15 cellular contexts compared by ENCODE assay signal in the genomic region with DNA sequence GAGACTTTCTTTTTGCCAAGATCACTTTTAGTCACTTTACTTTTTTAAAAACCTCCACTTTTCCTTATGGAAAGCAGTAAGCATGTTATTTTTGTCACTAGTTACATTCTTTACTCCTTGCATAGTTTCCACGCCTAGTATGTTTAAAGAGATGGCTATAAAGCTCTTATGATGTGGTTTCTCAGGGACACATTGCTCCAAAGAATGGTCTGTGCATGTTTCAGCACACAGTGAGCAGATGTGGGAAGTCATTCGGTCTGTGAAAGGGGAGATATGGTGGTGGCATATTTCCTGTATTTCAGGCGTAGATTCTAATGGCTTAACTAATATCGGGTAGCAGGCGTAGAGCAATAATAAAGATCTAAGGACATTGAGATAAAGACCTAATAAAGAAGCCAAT.
DNase-seq lines count a peak whose midpoint lies in the region; ATAC-seq and TF ChIP-seq lines count a peak whose summit lies in the region.
"Had no signal": no experiment of that assay in that cellular context is flagged by ENCODE, and none has a peak within 500 bp of the region (broad histone marks: within the 10 kb centered on the region; RNA-seq: fewer than 3 reads in every experiment).

No MANE protein-coding gene starts in this region.

- H3K4me2 ChIP-seq in SK-N-SH (no peak overlapping the region), fibroblast of lung (ENCODE audit: extremely low read depth, insufficient read depth, low read length) (no peak overlapping the region)

- H3K27ac ChIP-seq in SK-N-SH (ENCODE audit: low read depth in 2 of 2, low read length in 1 of 2): no peak overlapping the region
- no peak overlapping the region for H3K27ac ChIP-seq in fibroblast of lung (ENCODE audit: insufficient read depth, low read length)
- no peak overlapping the region for H3K27ac ChIP-seq in WERI-Rb-1
- H3K27ac ChIP-seq: 22Rv1, HL-60 had no signal

- H3F3A ChIP-seq in SK-N-SH (replicated peaks; ENCODE audit: insufficient read depth): peaks cover 2% of the 10 kb centered on the region

- ATAC-seq in SK-N-SH treated with all-trans-retinoic acid at 6 μM for 48 hours (no peak), HG02623 (IDR thresholded peaks at IDR 0.05; ENCODE audit: unreplicated experiment) (no peak)
- ATAC-seq: CD8-positive, alpha-beta T cell; GM12878 had no signal

- H3K36me3 ChIP-seq in SK-N-SH (replicated peaks in 1 of 2; ENCODE audit: control insufficient read depth in 1 of 2, insufficient read depth in 2 of 2, low read length in 1 of 2) (no peaks in the 10 kb centered on the region), fibroblast of lung (ENCODE audit: control insufficient read depth, insufficient read depth, low read length) (no peaks in the 10 kb centered on the region), WERI-Rb-1 (no peaks in the 10 kb centered on the region), MG63 (no peaks in the 10 kb centered on the region)

- CTCF ChIA-PET in SK-N-SH (lab: Yijun Ruan, JAX): no interaction called here

- H3K79me2 ChIP-seq in SK-N-SH (ENCODE audit: insufficient read depth) (no peaks in the 10 kb centered on the region), fibroblast of lung (ENCODE audit: control insufficient read depth, insufficient read depth, low read length) (no peaks in the 10 kb centered on the region)

- TF ChIP-seq RAD21 in SK-N-SH (IDR thresholded peaks at IDR 0.05; ENCODE audit: low read length): no peak

- no peak for TF ChIP-seq EP300 in SK-N-SH (IDR thresholded peaks at IDR 0.05; ENCODE audit: borderline replicate concordance in 1 of 2, low read depth in 1 of 2, low read length in 1 of 2)

- no peaks in the 10 kb centered on the region for H3K27me3 ChIP-seq in SK-N-SH (ENCODE audit: insufficient read depth)
- no peaks in the 10 kb centered on the region for H3K27me3 ChIP-seq in fibroblast of lung (ENCODE audit: control insufficient read depth, insufficient read depth, low read length)
- no peaks in the 10 kb centered on the region for H3K27me3 ChIP-seq in WERI-Rb-1 (ENCODE audit: insufficient read depth, low read depth, severe bottlenecking)
- H3K27me3 ChIP-seq in MG63: no peaks in the 10 kb centered on the region

- POLR2A ChIA-PET in SK-N-SH (lab: Yijun Ruan, JAX): no interaction called here

- no peaks in the 10 kb centered on the region; the same call in 1 of the 2 replicates for H3K9me2 ChIP-seq in SK-N-SH

- H2AFZ ChIP-seq in SK-N-SH (ENCODE audit: low read depth) (peak overlapping the region; percentile 71; the same call in 1 of the 2 replicates), fibroblast of lung (ENCODE audit: low read length) (peak overlapping the region; percentile 24)

- H3K9me3 ChIP-seq in SK-N-SH (no peaks in the 10 kb centered on the region), fibroblast of lung (ENCODE audit: control insufficient read depth, insufficient read depth, low read depth, low read length) (no peaks in the 10 kb centered on the region), WERI-Rb-1 (ENCODE audit: severe bottlenecking) (no peaks in the 10 kb centered on the region), MG63 (0 out of 2 replicates have a peak, but pooled peaks cover 2% of the 10 kb centered on the region)
- H3K9me3 ChIP-seq: Caco-2 had no signal

- 90% methylated on average over 5 of the region's 5 CpGs for WGBS in SK-N-SH (ENCODE audit: low lambda C conversion rate)

- H4K20me1 ChIP-seq in SK-N-SH (ENCODE audit: insufficient read depth): no peaks in the 10 kb centered on the region
- H4K20me1 ChIP-seq in fibroblast of lung (ENCODE audit: control insufficient read depth, extremely low read depth, insufficient read depth, low read length): no peaks in the 10 kb centered on the region

- H3K4me1 ChIP-seq in SK-N-SH (ENCODE audit: control insufficient read depth in 1 of 2, insufficient read depth in 2 of 2, low read depth in 1 of 2, low read length in 1 of 2) (no peaks in the 10 kb centered on the region), fibroblast of lung (ENCODE audit: control insufficient read depth, extremely low read depth, insufficient read depth, low read length) (no peaks in the 10 kb centered on the region)
- H3K4me1 ChIP-seq: Caco-2 had no signal

- H3K4me3 ChIP-seq in SK-N-SH (ENCODE audit: low read depth in 2 of 2, low read length in 1 of 2) (no peak overlapping the region), fibroblast of lung (replicated peaks in 1 of 4; ENCODE audit: control extremely low read depth in 1 of 4, insufficient read depth in 1 of 4, low read depth in 3 of 4, low read length in 4 of 4) (no peak overlapping the region), WERI-Rb-1 (ENCODE audit: low read depth, low read length) (no peak overlapping the region), MG63 (no peak overlapping the region)
- H3K4me3 ChIP-seq: GM12878 had no signal

- no peak overlapping the region for H3K9ac ChIP-seq in SK-N-SH
- H3K9ac ChIP-seq in fibroblast of lung (ENCODE audit: insufficient read depth, low read length): no peak overlapping the region

- TF ChIP-seq CTCF in SK-N-SH (IDR thresholded peaks at IDR 0.05): no peak
- no peak for TF ChIP-seq CTCF in fibroblast of lung (conservative IDR thresholded peaks at IDR 0.05 in 1 of 2, IDR thresholded peaks at IDR 0.05 in 1 of 2; ENCODE audit: low read depth in 1 of 2, low read length in 2 of 2)
- no peak for TF ChIP-seq CTCF in WERI-Rb-1 (IDR thresholded peaks at IDR 0.05; ENCODE audit: low read depth, low read length)

- DNase-seq in SK-N-SH: no peak
- DNase-seq in SW480 (ENCODE audit: low spot score): peak; percentile 57
- no peak for DNase-seq in fibroblast of lung (ENCODE audit: low read depth in 2 of 2)
- no peak for DNase-seq in NCI-H1436 treated with DMSO at 0.1 percent for 48 hours (lab: John Stamatoyannopoulos, UW)
- no peak for DNase-seq in WERI-Rb-1
- no peak for DNase-seq in MG63
- DNase-seq: Caco-2; CD8-positive, alpha-beta T cell; DMS 273 treated with DMSO at 0.1 percent for 48 hours; HCEC 1CT had no signal

TF ChIP-seq in SK-N-SH, 30 proteins besides CTCF, POLR2A, EP300 and RAD21:
- no peak for TF ChIP-seq FOXJ3 (CRISPR knock-in tag; IDR thresholded peaks at IDR 0.05)
- no peak for TF ChIP-seq SMC3 (IDR thresholded peaks at IDR 0.05; ENCODE audit: low read depth, low read length)
- TF ChIP-seq RXRA (IDR thresholded peaks at IDR 0.05; ENCODE audit: borderline replicate concordance, low read depth): no peak
- TF ChIP-seq NRF1 (IDR thresholded peaks at IDR 0.05; ENCODE audit: low read depth, low read length): no peak
- no peak for TF ChIP-seq JUND (IDR thresholded peaks at IDR 0.05)
TF ChIP-seq in SK-N-SH: peak in this region for 0.

TF ChIP-seq in SK-N-SH treated with all-trans-retinoic acid at 6 μM for 48 hours, 23 proteins besides CTCF, POLR2A, EP300 and RAD21:
- TF ChIP-seq POU6F1 (CRISPR knock-in tag; IDR thresholded peaks at IDR 0.05; ENCODE audit: borderline replicate concordance, low read depth): no peak
- no peak for TF ChIP-seq ZFP3 (CRISPR knock-in tag; IDR thresholded peaks at IDR 0.05)
- TF ChIP-seq ZFP30 (CRISPR knock-in tag; IDR thresholded peaks at IDR 0.05): no peak
- no peak for TF ChIP-seq BACH2 (CRISPR knock-in tag; IDR thresholded peaks at IDR 0.05; ENCODE audit: borderline replicate concordance)
- no peak for TF ChIP-seq SNAI2 (CRISPR knock-in tag; IDR thresholded peaks at IDR 0.05)
- TF ChIP-seq TSHZ2 (CRISPR knock-in tag; IDR thresholded peaks at IDR 0.05): no peak
- no peak for TF ChIP-seq OSR1 (CRISPR knock-in tag; IDR thresholded peaks at IDR 0.05)
